23 cellular contexts compared by ENCODE assay signal in the genomic region with DNA sequence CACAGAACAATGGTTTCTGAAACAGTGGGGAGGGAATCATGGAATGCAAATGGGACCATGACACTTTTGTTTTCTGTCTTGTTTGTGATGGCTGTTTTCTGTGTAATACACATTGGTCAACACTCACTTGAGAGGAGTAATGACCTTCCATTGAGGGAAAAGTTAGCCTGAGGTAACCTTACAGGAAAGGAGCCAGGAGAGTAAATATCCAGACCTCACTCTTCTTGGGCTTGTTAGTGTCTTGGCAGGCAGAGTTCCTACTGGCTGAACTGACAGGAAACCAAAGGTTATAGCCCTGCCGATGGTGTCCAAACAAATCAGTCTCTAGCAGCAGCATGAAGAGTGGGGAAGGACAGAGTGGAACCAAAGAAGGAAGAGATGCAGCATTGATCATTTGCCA. TPM values are rescaled to one million over a fixed set of nuclear protein-coding genes. Genes with fewer than 3 reads are reported as not detected.
DNase-seq lines count a peak whose midpoint lies in the region; ATAC-seq, FAIRE-seq and TF ChIP-seq lines count a peak whose summit lies in the region.
"Had no signal": no experiment of that assay in that cellular context is flagged by ENCODE, and none has a peak within 500 bp of the region (broad histone marks: within the 10 kb centered on the region; RNA-seq: fewer than 3 reads in every experiment).

No MANE protein-coding gene starts in this region.

- no peak overlapping the region for H3K56ac ChIP-seq in H1 (replicated peaks; ENCODE audit: insufficient read length, low read depth, low read length)

- TF ChIP-seq POLR2A in H1 (IDR thresholded peaks at IDR 0.05; ENCODE audit: control extremely low read depth in 1 of 2, low read depth in 2 of 2, low read length in 2 of 2) (no peak), prostate gland (IDR thresholded peaks at IDR 0.05) (no peak)

- no peak overlapping the region for H2BK120ac ChIP-seq in H1 (replicated peaks; ENCODE audit: low read depth, low read length)

- WGBS in H1 (ENCODE audit: extremely low coverage in 1 of 2, insufficient coverage in 1 of 2, insufficient read length in 1 of 2, insufficient replicate concordance in 2 of 2, low coverage in 1 of 2, low lambda C conversion rate in 2 of 2, missing lambda C conversion rate in 1 of 2), 2 experiments = 84% methylated on average over 1 of the region's 1 CpG; no CpG with 5 or more reads in 1 of the 2 experiments
- WGBS in pancreas, 2 donors = 1 to 4% methylated on average over 1 of the region's 1 CpG
- 0% methylated on average over 1 of the region's 1 CpG for whole genome bisulfite sequencing in prostate gland

- H4K91ac ChIP-seq in H1 (replicated peaks; ENCODE audit: insufficient read length, low read length) = no peak overlapping the region

- POLR2A ChIA-PET in H1 (lab: Charles Lee; ENCODE audit: partially characterized antibody) = no interaction called here

- no peaks in the 10 kb centered on the region for H3K9me3 ChIP-seq in H1 (ENCODE audit: insufficient read depth in 2 of 2, low read depth in 1 of 2, low read length in 1 of 2)
- H3K9me3 ChIP-seq in pancreas = no peaks in the 10 kb centered on the region
- no peaks in the 10 kb centered on the region for H3K9me3 ChIP-seq in prostate gland
- H3K9me3 ChIP-seq: MG63, SK-N-SH had no signal

- no peak overlapping the region for H3K4me3 Mint-ChIP-seq in activated T-helper 1 cell treated with anti-CD3 and anti-CD28 coated beads, Interleukin-12 subunit alpha, Interleukin-12 subunit beta, Interleukin-2, Interleukin-4 antibody, amounts not matched to agents 30 ng/mL and 10 ng/mL and 1 ng/mL, durations not matched to agents 14 hours and 24 hours and 36 hours
- H3K4me3 Mint-ChIP-seq: CD8-positive, alpha-beta T cell had no signal

- H4K8ac ChIP-seq in H1 (ENCODE audit: extremely low read depth, insufficient read depth, low read length) = no peak overlapping the region

- CTCF ChIA-PET in H1 (lab: Charles Lee; ENCODE audit: partially characterized antibody) = interaction anchor here (0.8 to 1.7 kb wide), 3 partner anchors 12 to 22 kb away, joined by 3 to 5 read pairs (median 3); a partner anchor contains a TSS

- TF ChIP-seq CTCF in H1 (IDR thresholded peaks at IDR 0.05; ENCODE audit: control extremely low read depth in 1 of 3, insufficient read depth in 1 of 3, low read depth in 1 of 3, low read length in 3 of 3) (no peak), pancreas (IDR thresholded peaks at IDR 0.05) (no peak), prostate gland (IDR thresholded peaks at IDR 0.05) (no peak)

- H2BK5ac ChIP-seq in H1 (ENCODE audit: low read depth, low read length) = no peak overlapping the region

- DNase-seq in NCI-H146 (lab: John Stamatoyannopoulos, UW) (peak; percentile 4), NCI-H146 treated with DMSO at 0.1 percent for 48 hours (lab: John Stamatoyannopoulos, UW; ENCODE audit: unreplicated experiment) (no peak), NCI-H2029 treated with DMSO at 0.1 percent for 48 hours (lab: John Stamatoyannopoulos, UW) (peak; percentile 44), H1 (ENCODE audit: low read depth in 1 of 2, low spot score in 2 of 2) (no peak), pancreas (no peak), prostate gland (ENCODE audit: low spot score) (no peak)
- DNase-seq in activated T-helper 1 cell treated with anti-CD3 and anti-CD28 coated beads, Interleukin-12 subunit alpha, Interleukin-12 subunit beta, Interleukin-2, Interleukin-4 antibody, amounts not matched to agents 30 ng/mL and 10 ng/mL and 1 ng/mL, durations not matched to agents 14 hours and 24 hours and 36 hours (ENCODE audit: low spot score) = no peak
- DNase-seq: 8988T; C1 segment of cervical spinal cord; CD8-positive, alpha-beta T cell; DND-41; GM23248; HCEC 1CT; Kasumi-1; MG63; NCI-H1436; NCI-H2081 treated with DMSO at 0.1 percent for 48 hours; NCI-H2171 treated with DMSO at 0.1 percent for 48 hours; NCI-H524 treated with DMSO at 0.1 percent for 48 hours; SIG-M5; SK-N-SH had no signal

- FAIRE-seq in H1 (lab: Jason Lieb, UNC) = no peak
- FAIRE-seq in pancreas (lab: Jason Lieb, UNC) = no peak
- FAIRE-seq: GM12892 had no signal

- no peak for TF ChIP-seq EP300 in H1 (IDR thresholded peaks at IDR 0.05; ENCODE audit: borderline replicate concordance in 1 of 2, low read depth in 2 of 2, low read length in 2 of 2)

- H3K4me3 ChIP-seq in H1 (ENCODE audit: extremely low read depth in 1 of 4, insufficient read depth in 2 of 4, low read depth in 3 of 4, low read length in 4 of 4) = no peak overlapping the region
- no peak overlapping the region for H3K4me3 ChIP-seq in pancreas
- no peak overlapping the region for H3K4me3 ChIP-seq in prostate gland
- H3K4me3 ChIP-seq: GM23248, MG63 had no signal

- H4K5ac ChIP-seq in H1 (ENCODE audit: insufficient read length, low read depth, low read length) = no peak overlapping the region

- no peak overlapping the region for H2BK20ac ChIP-seq in H1 (ENCODE audit: low read length)

- no peak overlapping the region for H3K4me2 ChIP-seq in H1 (ENCODE audit: insufficient read depth in 1 of 2, low read depth in 2 of 2, low read length in 2 of 2)
- H3K4me2 ChIP-seq: SK-N-SH had no signal

- H3K9ac ChIP-seq in H1 (replicated peaks in 1 of 4; ENCODE audit: extremely low read depth in 1 of 4, low read depth in 3 of 4, low read length in 3 of 4) = no peak overlapping the region
- H3K9ac ChIP-seq: GM23248, SK-N-SH had no signal

- no peak overlapping the region for H3K23ac ChIP-seq in H1 (ENCODE audit: insufficient read length)

- H3K18ac ChIP-seq in H1 (ENCODE audit: extremely low read depth, low read length) = no peak overlapping the region

- H3K4me1 ChIP-seq in H1 (replicated peaks in 1 of 4; ENCODE audit: control insufficient read depth in 3 of 4, insufficient read depth in 4 of 4, low read length in 3 of 4) (no peaks in the 10 kb centered on the region), pancreas (peaks cover 0 to 2% (median 0%) of the 10 kb centered on the region in 3 donors), prostate gland (replicated peaks) (no peaks in the 10 kb centered on the region)

- no peaks in the 10 kb centered on the region for H3K9me3 Mint-ChIP-seq in activated T-helper 1 cell treated with anti-CD3 and anti-CD28 coated beads, Interleukin-12 subunit alpha, Interleukin-12 subunit beta, Interleukin-2, Interleukin-4 antibody, amounts not matched to agents 30 ng/mL and 10 ng/mL and 1 ng/mL, durations not matched to agents 14 hours and 24 hours and 36 hours
- H3K9me3 Mint-ChIP-seq: CD8-positive, alpha-beta T cell had no signal

- H3K27ac ChIP-seq in H1 (ENCODE audit: low read depth, low read length) (no peak overlapping the region), pancreas (no peak overlapping the region), prostate gland (no peak overlapping the region)
- H3K27ac ChIP-seq: GM23248 had no signal

- H4K20me1 ChIP-seq in H1 (replicated peaks in 1 of 2; ENCODE audit: control insufficient read depth in 1 of 2, insufficient read depth in 2 of 2, low read length in 2 of 2) = no peaks in the 10 kb centered on the region

- intact Hi-C loops in pancreas (cut with DNase I) (no loop called here), prostate gland (cut with DNase I) (no loop called here)
- intact Hi-C loops in activated T-helper 1 cell treated with anti-CD3 and anti-CD28 coated beads, Interleukin-12 subunit alpha, Interleukin-12 subunit beta, Interleukin-2, Interleukin-4 antibody, amounts not matched to agents 30 ng/mL and 10 ng/mL and 1 ng/mL, durations not matched to agents 14 hours and 24 hours and 36 hours (cut with micrococcal nuclease) = no loop called here

- no peaks in the 10 kb centered on the region for H3K36me3 ChIP-seq in H1 (ENCODE audit: control insufficient read depth in 2 of 4, insufficient read depth in 4 of 4, low read length in 3 of 4)
- no peaks in the 10 kb centered on the region for H3K36me3 ChIP-seq in pancreas
- no peaks in the 10 kb centered on the region for H3K36me3 ChIP-seq in prostate gland
- H3K36me3 ChIP-seq: MG63 had no signal

- no peak for TF ChIP-seq RAD21 in H1 (IDR thresholded peaks at IDR 0.05 in 1 of 2, conservative IDR thresholded peaks at IDR 0.05 in 1 of 2; ENCODE audit: low read depth in 2 of 2, low read length in 2 of 2)

- H2AFZ ChIP-seq in H1 (ENCODE audit: low read length) = 0 out of 2 replicates have a peak overlapping the region, but pooled peaks have one; percentile 76
- H2AFZ ChIP-seq: GM23248 had no signal

- H3K79me1 ChIP-seq in H1 (ENCODE audit: low read depth, low read length) = no peaks in the 10 kb centered on the region

- no peaks in the 10 kb centered on the region for H3K23me2 ChIP-seq in H1 (ENCODE audit: low read depth, low read length)

- ATAC-seq in pancreas (peak; percentile 32 to 85 (median 71)), GM18870 (IDR thresholded peaks at IDR 0.05; ENCODE audit: unreplicated experiment) (no peak)
- ATAC-seq: CD8-positive, alpha-beta T cell had no signal

- no peaks in the 10 kb centered on the region for H3K27me3 Mint-ChIP-seq in activated T-helper 1 cell treated with anti-CD3 and anti-CD28 coated beads, Interleukin-12 subunit alpha, Interleukin-12 subunit beta, Interleukin-2, Interleukin-4 antibody, amounts not matched to agents 30 ng/mL and 10 ng/mL and 1 ng/mL, durations not matched to agents 14 hours and 24 hours and 36 hours (ENCODE audit: insufficient read depth)

- no peak overlapping the region for H2BK15ac ChIP-seq in H1 (ENCODE audit: low read length)

- no peaks in the 10 kb centered on the region for H3K36me3 Mint-ChIP-seq in activated T-helper 1 cell treated with anti-CD3 and anti-CD28 coated beads, Interleukin-12 subunit alpha, Interleukin-12 subunit beta, Interleukin-2, Interleukin-4 antibody, amounts not matched to agents 30 ng/mL and 10 ng/mL and 1 ng/mL, durations not matched to agents 14 hours and 24 hours and 36 hours (ENCODE audit: low read depth)
- H3K36me3 Mint-ChIP-seq: CD8-positive, alpha-beta T cell had no signal

- H3K79me2 ChIP-seq in H1 (ENCODE audit: control insufficient read depth in 1 of 2, insufficient read depth in 2 of 2, low read length in 2 of 2) = no peaks in the 10 kb centered on the region

- H2BK12ac ChIP-seq in H1 (ENCODE audit: low read depth, low read length) = no peak overlapping the region

- H3K4ac ChIP-seq in H1 (replicated peaks; ENCODE audit: insufficient read length, low read depth, low read length) = no peak overlapping the region

- H3K27ac Mint-ChIP-seq in activated T-helper 1 cell treated with anti-CD3 and anti-CD28 coated beads, Interleukin-12 subunit alpha, Interleukin-12 subunit beta, Interleukin-2, Interleukin-4 antibody, amounts not matched to agents 30 ng/mL and 10 ng/mL and 1 ng/mL, durations not matched to agents 14 hours and 24 hours and 36 hours = no peak overlapping the region
- H3K27ac Mint-ChIP-seq: CD8-positive, alpha-beta T cell had no signal

- H2AK5ac ChIP-seq in H1 (ENCODE audit: low read depth, low read length) = no peak overlapping the region

- no peaks in the 10 kb centered on the region for H3K4me1 Mint-ChIP-seq in activated T-helper 1 cell treated with anti-CD3 and anti-CD28 coated beads, Interleukin-12 subunit alpha, Interleukin-12 subunit beta, Interleukin-2, Interleukin-4 antibody, amounts not matched to agents 30 ng/mL and 10 ng/mL and 1 ng/mL, durations not matched to agents 14 hours and 24 hours and 36 hours (ENCODE audit: low read depth)

- H3K14ac ChIP-seq in H1 (ENCODE audit: insufficient read length) = no peak overlapping the region

- H3K27me3 ChIP-seq in H1 (replicated peaks in 1 of 4; ENCODE audit: control insufficient read depth in 3 of 4, extremely low read depth in 1 of 4, insufficient read depth in 3 of 4, low read length in 3 of 4) (no peaks in the 10 kb centered on the region), pancreas (no peaks in the 10 kb centered on the region), prostate gland (replicated peaks; ENCODE audit: insufficient read depth) (no peaks in the 10 kb centered on the region)

RNA-seq across cellular contexts. Expression of a gene that starts 17.2 kb away (rescaled TPM):
- total RNA-seq in H1 (2021; fragmentation: NEBNext Ultra II Directional; extraction: Animal tissue kit (Norgen Biotek cat#: 25700)) = 16.2 and 16.3 TPM in 2 replicates
- polyA plus RNA-seq in H1 (2011; rRNA removed) (11.0 and 14.8 TPM in 2 replicates), pancreas (under 1 TPM; 0.23 to 0.42 TPM)
- 12.8 TPM for polyA plus RNA-seq in H1 (2011; cell fraction: cytosol; rRNA removed)
- polyA plus RNA-seq in H1 (2011; cell fraction: nucleus; rRNA removed) = 8.6 TPM
- 14.1 to 19.4 TPM (median 16.1 TPM) in 4 replicates for polyA plus RNA-seq in H1 (2012, experiment 1 of 2)
- polyA plus RNA-seq in H1 (2012, experiment 2 of 2) = 20.7 TPM
- 13.2 TPM for polyA plus RNA-seq in H1 (2013, experiment 1 of 2)
- 14.2 TPM for polyA plus RNA-seq in H1 (2013, experiment 2 of 2)
- 2.3 and 3.0 TPM in 2 replicates for polyA minus RNA-seq in H1 (2011; rRNA and poly(A)+ RNA removed)
- 4.8 TPM for polyA minus RNA-seq in H1 (2011; cell fraction: cytosol; rRNA and poly(A)+ RNA removed)
- 4.1 TPM for polyA minus RNA-seq in H1 (2011; cell fraction: nucleus; rRNA and poly(A)+ RNA removed)
- total RNA-seq in pancreas (under 1 TPM in 1 of 6 donors, not detected in 5; 0.16 TPM), prostate gland (1 to 10 TPM; 2.5 to 4.9 TPM)
- 0.20 TPM in 1 of 2 replicates, not detected in the other for total RNA-seq in activated T-helper 1 cell treated with anti-CD3 and anti-CD28 coated beads, Interleukin-12 subunit alpha, Interleukin-12 subunit beta, Interleukin-2, Interleukin-4 antibody, amounts not matched to agents 30 ng/mL and 10 ng/mL and 1 ng/mL, durations not matched to agents 14 hours and 24 hours and 36 hours
- total RNA-seq: GM23248 had no signal
- polyA plus RNA-seq: GM23248 had no signal

Comparison
In these comparisons a context has a peak if more than half of its experiments do, and no peak if none do; other contexts are left out.
1. DNase-seq: peak in NCI-H146 (single experiment) and NCI-H2029 treated with DMSO at 0.1 percent for 48 hours (single experiment); none in NCI-H146 treated with DMSO at 0.1 percent for 48 hours (single experiment), H1 (0 of 2), pancreas (0 of 6), activated T-helper 1 cell treated with anti-CD3 and anti-CD28 coated beads, Interleukin-12 subunit alpha, Interleukin-12 subunit beta, Interleukin-2, Interleukin-4 antibody, amounts not matched to agents 30 ng/mL and 10 ng/mL and 1 ng/mL, durations not matched to agents 14 hours and 24 hours and 36 hours (single experiment) and prostate gland (single experiment).